In genomic region chr11:69310934-69311766, GRCh38 we compare ENCODE assay signal across 14 cellular contexts. TPM values are rescaled to one million over a fixed set of nuclear protein-coding genes. Genes with fewer than 3 reads are reported as not detected.
DNase-seq lines count a peak whose midpoint lies in the region; ATAC-seq and FAIRE-seq lines count a peak whose summit lies in the region.
"Had no signal": no experiment of that assay in that cellular context is flagged by ENCODE, and none has a peak within 500 bp of the region (broad histone marks: within the 10 kb centered on the region; RNA-seq: fewer than 3 reads in every experiment).

No MANE protein-coding gene starts in this region.

- no peaks in the 10 kb centered on the region for H3K36me3 Mint-ChIP-seq in activated T-cell treated with anti-CD3 and anti-CD28 coated beads, Interleukin-2, amount 50 U/mL, for 24 hours (ENCODE audit: low read depth)
- no peaks in the 10 kb centered on the region for H3K36me3 Mint-ChIP-seq in activated naive CD8-positive, alpha-beta T cell treated with anti-CD3 and anti-CD28 coated beads, Interleukin-2, amount 50 U/mL, for 24 hours (ENCODE audit: low read depth)

- H3K4me3 Mint-ChIP-seq in activated T-cell treated with anti-CD3 and anti-CD28 coated beads, Interleukin-2, amount 50 U/mL, for 24 hours = no peak overlapping the region
- peak overlapping the region; percentile 65 for H3K4me3 Mint-ChIP-seq in activated naive CD8-positive, alpha-beta T cell treated with anti-CD3 and anti-CD28 coated beads, Interleukin-2, amount 50 U/mL, for 24 hours
- H3K4me3 Mint-ChIP-seq: H9 had no signal

- H3K27ac Mint-ChIP-seq in activated T-cell treated with anti-CD3 and anti-CD28 coated beads, Interleukin-2, amount 50 U/mL, for 24 hours = peak overlapping the region; percentile 75
- peak overlapping the region; percentile 86 for H3K27ac Mint-ChIP-seq in activated naive CD8-positive, alpha-beta T cell treated with anti-CD3 and anti-CD28 coated beads, Interleukin-2, amount 50 U/mL, for 24 hours

- peak; percentile 55 for DNase-seq in activated T-cell treated with anti-CD3 and anti-CD28 coated beads, Interleukin-2, amount 50 U/mL, for 24 hours
- DNase-seq in activated T-cell treated with anti-CD3 and anti-CD28 coated beads for 4 hours = no peak
- DNase-seq in RCC 7860 (ENCODE audit: low spot score) = peak; percentile 85
- peak; percentile 69 for DNase-seq in activated naive CD8-positive, alpha-beta T cell treated with anti-CD3 and anti-CD28 coated beads, Interleukin-2, amount 50 U/mL, for 24 hours
- peak; percentile 56 for DNase-seq in stimulated activated CD8-positive, alpha-beta memory T cell treated with anti-CD3 and anti-CD28 coated beads, Interleukin-4, amount 100 ng/mL, for 48 hours
- DNase-seq in HT-29 (ENCODE audit: low spot score) = no peak
- DNase-seq in cerebellar nuclear complex (lab: John Stamatoyannopoulos, UW) = no peak
- DNase-seq: body of pancreas, H9, NCI-H510A, SIG-M5 had no signal

- FAIRE-seq in RCC 7860 (lab: Jason Lieb, UNC) = peak; percentile 62

- H3K9me3 Mint-ChIP-seq in activated T-cell treated with anti-CD3 and anti-CD28 coated beads, Interleukin-2, amount 50 U/mL, for 24 hours = no peaks in the 10 kb centered on the region
- no peaks in the 10 kb centered on the region for H3K9me3 Mint-ChIP-seq in activated naive CD8-positive, alpha-beta T cell treated with anti-CD3 and anti-CD28 coated beads, Interleukin-2, amount 50 U/mL, for 24 hours
- H3K9me3 Mint-ChIP-seq: H9 had no signal

- H3K4me1 Mint-ChIP-seq in activated T-cell treated with anti-CD3 and anti-CD28 coated beads, Interleukin-2, amount 50 U/mL, for 24 hours (ENCODE audit: low read depth) = peaks cover 31% of the 10 kb centered on the region
- peaks cover 27% of the 10 kb centered on the region for H3K4me1 Mint-ChIP-seq in activated naive CD8-positive, alpha-beta T cell treated with anti-CD3 and anti-CD28 coated beads, Interleukin-2, amount 50 U/mL, for 24 hours

- peak; percentile 83 for ATAC-seq in activated naive CD8-positive, alpha-beta T cell treated with anti-CD3 and anti-CD28 coated beads, Interleukin-2, amount 50 U/mL, for 24 hours
- ATAC-seq in GM21447 (IDR thresholded peaks at IDR 0.05; ENCODE audit: unreplicated experiment) = no peak
- ATAC-seq: body of pancreas, esophagus mucosa had no signal

- H3K27me3 Mint-ChIP-seq in activated T-cell treated with anti-CD3 and anti-CD28 coated beads, Interleukin-2, amount 50 U/mL, for 24 hours = no peaks in the 10 kb centered on the region
- H3K27me3 Mint-ChIP-seq in activated naive CD8-positive, alpha-beta T cell treated with anti-CD3 and anti-CD28 coated beads, Interleukin-2, amount 50 U/mL, for 24 hours = no peaks in the 10 kb centered on the region

RNA-seq across cellular contexts. Expression of gene MYEOV, which starts 17.2 kb away (rescaled TPM):
- 97.2 and 98.4 TPM in 2 replicates for total RNA-seq in HT-29 (2014; rRNA removed; shearing (Covaris generic))
- total RNA-seq: MCF 10A had no signal

Comparison
In these comparisons a context has a peak if more than half of its experiments do, and no peak if none do; other contexts are left out.
1. DNase-seq: peak in activated T-cell treated with anti-CD3 and anti-CD28 coated beads, Interleukin-2, amount 50 U/mL, for 24 hours (single experiment), RCC 7860 (single experiment), activated naive CD8-positive, alpha-beta T cell treated with anti-CD3 and anti-CD28 coated beads, Interleukin-2, amount 50 U/mL, for 24 hours (single experiment) and stimulated activated CD8-positive, alpha-beta memory T cell treated with anti-CD3 and anti-CD28 coated beads, Interleukin-4, amount 100 ng/mL, for 48 hours (single experiment); none in activated T-cell treated with anti-CD3 and anti-CD28 coated beads for 4 hours (single experiment), HT-29 (single experiment) and cerebellar nuclear complex (0 of 2).